In the genomic region with DNA sequence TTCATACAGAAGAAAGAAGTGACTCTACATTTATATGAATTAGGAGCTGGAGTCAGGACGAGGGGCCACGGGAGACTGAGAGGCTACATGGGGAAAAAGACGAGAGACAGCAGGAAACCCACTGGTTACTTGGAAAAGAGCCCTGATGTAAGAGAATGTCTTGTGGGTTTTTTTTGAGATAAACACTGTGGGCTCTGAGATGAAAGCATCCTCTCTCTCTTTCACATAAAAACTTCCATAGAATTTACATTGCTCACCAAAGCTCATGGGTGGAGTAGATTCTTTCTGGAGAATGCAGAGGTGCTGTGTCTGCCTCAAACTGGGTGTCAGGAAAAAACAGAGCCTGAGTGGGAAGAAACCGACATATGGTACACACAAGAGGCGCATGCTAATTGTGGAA, we compare ENCODE assay signal across 29 cellular contexts.
DNase-seq lines count a peak whose midpoint lies in the region; ATAC-seq and TF ChIP-seq lines count a peak whose summit lies in the region.
"Had no signal": no experiment of that assay in that cellular context is flagged by ENCODE, and none has a peak within 500 bp of the region (broad histone marks: within the 10 kb centered on the region; RNA-seq: fewer than 3 reads in every experiment).

No MANE protein-coding gene starts in this region.

- ATAC-seq in HG03439 (IDR thresholded peaks at IDR 0.05; ENCODE audit: unreplicated experiment), result no peak
- no peak for ATAC-seq in GM21737 (IDR thresholded peaks at IDR 0.05; ENCODE audit: unreplicated experiment)
- ATAC-seq: A549; body of pancreas; CD8-positive, alpha-beta T cell; HCT116; left lung; right cardiac atrium; stimulated activated naive CD8-positive, alpha-beta T cell treated with anti-CD3 and anti-CD28 coated beads, Interleukin-15, amount 100 ng/mL, for 72 hours had no signal

- H3K9ac ChIP-seq in adipocyte (ENCODE audit: low read length), result no peak overlapping the region

- no peaks in the 10 kb centered on the region for H3K36me3 ChIP-seq in adipocyte (ENCODE audit: control insufficient read depth, insufficient read depth, low read length, severe bottlenecking)
- H3K36me3 ChIP-seq: BE2C, left lung, spleen, tibial artery, vagina had no signal

- no peak for TF ChIP-seq CTCF in fibroblast of pulmonary artery (IDR thresholded peaks at IDR 0.05; ENCODE audit: low read length, missing control alignments)

- DNase-seq in EH (ENCODE audit: low read depth), result peak; percentile 79
- peak; percentile 37 for DNase-seq in adipocyte (ENCODE audit: low read depth)
- DNase-seq in fibroblast of pulmonary artery (ENCODE audit: low read depth), result peak; percentile 31
- peak; percentile 14 for DNase-seq in non-pigmented ciliary epithelial cell (ENCODE audit: low read depth)
- DNase-seq in SHP77 (lab: John Stamatoyannopoulos, UW), result no peak
- DNase-seq in islet precursor cell, result no peak
- DNase-seq: activated B cell treated with CpG ODN at 0.5 μM for 24 hours; activated CD4-positive, alpha-beta T cell treated with anti-CD3 and anti-CD28 coated beads, Interleukin-2, amount 50 U/mL, for 1 hour; activated effector memory CD4-positive, alpha-beta T cell treated with anti-CD3 and anti-CD28 coated beads, Interleukin-2, amount 50 U/mL, for 16 hours; activated naive CD8-positive, alpha-beta T cell treated with anti-CD3 and anti-CD28 coated beads, Interleukin-2, amount 10 ng/mL, durations not matched to agents 7 days and 5 days; activated T-cell treated with anti-CD3 and anti-CD28 coated beads, Interleukin-2, amount 50 U/mL, for 24 hours; BE2C; body of pancreas; CD8-positive, alpha-beta T cell; Kasumi-1; left lung; NCI-H1436 treated with DMSO at 0.1 percent for 48 hours; NCI-H2107; NCI-H748 treated with DMSO at 0.1 percent for 48 hours; right cardiac atrium; spleen; stimulated activated CD4-positive, alpha-beta T cell treated with anti-CD3 and anti-CD28 coated beads, Interleukin-2, amount 100 ng/mL, for 24 hours; stimulated activated naive CD8-positive, alpha-beta T cell treated with anti-CD3 and anti-CD28 coated beads, Interleukin-15, amount 100 ng/mL, for 72 hours; tibial artery had no signal

- no peaks in the 10 kb centered on the region for H3K9me3 ChIP-seq in adipocyte (ENCODE audit: control insufficient read depth, low read length)
- H3K9me3 ChIP-seq: A549, BE2C, body of pancreas, left lung, spleen, tibial artery, vagina had no signal

- no peaks in the 10 kb centered on the region for H3K27me3 ChIP-seq in adipocyte (replicated peaks; ENCODE audit: control insufficient read depth, insufficient read depth, low read length)
- H3K27me3 ChIP-seq: BE2C, body of pancreas, left lung, spleen, tibial artery, vagina had no signal

- peaks cover 10% of the 10 kb centered on the region for H3K4me1 ChIP-seq in adipocyte (ENCODE audit: control insufficient read depth, insufficient read depth, low read length)
- H3K4me1 ChIP-seq: A549, BE2C, body of pancreas, left lung, spleen had no signal

- H3K4me3 ChIP-seq in adipocyte (ENCODE audit: low read length), result no peak overlapping the region
- no peak overlapping the region for H3K4me3 ChIP-seq in fibroblast of pulmonary artery (replicated peaks; ENCODE audit: low read depth, low read length)
- H3K4me3 ChIP-seq: A549, body of pancreas, left lung, spleen, tibial artery, vagina had no signal

Comparison
In these comparisons a context has a peak if more than half of its experiments do, and no peak if none do; other contexts are left out.
1. DNase-seq: peak in EH (single experiment), adipocyte (single experiment), fibroblast of pulmonary artery (single experiment) and non-pigmented ciliary epithelial cell (single experiment); none in SHP77 (0 of 2) and islet precursor cell (single experiment).